Comparison of ENCODE assay signal across 8 cellular contexts in the genomic region with DNA sequence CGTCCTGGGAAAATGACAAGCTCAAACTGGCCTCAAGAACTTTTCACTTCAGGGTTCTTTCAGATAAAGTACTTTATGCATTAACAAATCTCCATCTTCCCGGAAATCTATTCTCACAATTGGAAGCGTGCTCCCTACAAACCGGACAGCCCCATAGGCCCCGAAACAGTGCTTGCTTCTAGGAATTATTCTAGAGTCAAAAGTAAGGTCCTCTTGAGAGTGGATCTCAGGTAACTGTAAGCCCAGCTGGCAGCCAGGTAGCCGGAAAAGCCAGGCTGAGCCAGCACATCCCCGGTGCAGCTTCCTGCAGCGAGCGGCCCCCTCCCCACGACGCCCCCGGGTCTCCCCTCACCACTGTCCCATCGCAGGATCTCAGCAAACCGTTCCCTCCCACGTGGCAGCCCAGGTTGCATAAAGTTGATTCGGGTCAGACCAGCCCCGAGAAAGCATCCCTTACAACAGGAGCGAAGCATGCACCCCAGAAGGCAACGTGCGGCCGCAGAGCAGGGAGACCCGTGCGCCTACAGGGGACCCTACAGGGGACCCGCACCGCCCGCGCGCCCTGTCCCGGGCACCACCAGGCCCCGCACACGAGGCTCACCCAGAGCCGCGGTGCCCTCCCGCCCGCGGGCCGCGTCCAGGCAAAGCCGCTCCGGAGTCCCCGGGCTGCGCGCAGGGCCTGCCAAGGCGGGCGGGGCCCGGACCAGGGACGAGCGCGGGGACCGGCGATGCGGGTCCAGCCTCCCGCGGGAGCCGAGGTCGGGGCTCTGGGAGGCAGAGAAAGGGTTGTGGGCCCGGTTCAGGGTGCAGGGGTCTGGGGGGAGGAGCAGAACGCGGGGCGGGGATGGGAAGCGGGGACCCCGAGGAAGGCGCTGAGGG. TPM values are rescaled to one million over a fixed set of nuclear protein-coding genes. Genes with fewer than 3 reads are reported as not detected.
DNase-seq lines count a peak whose midpoint lies in the region; ATAC-seq and TF ChIP-seq lines count a peak whose summit lies in the region.

No MANE protein-coding gene starts in this region.

- in situ Hi-C loops in transverse colon (cut with MboI; ENCODE audit: low pct_ligation_motif_present in 1 of 4, low pct_unique_long_range_greater_than_20kb in 1 of 4, low sequenced_read_pairs in 3 of 4), result no loop called here

- H3K9ac ChIP-seq in PC-3 (ENCODE audit: low read length) (peak overlapping the region; percentile 95), mesendoderm (ENCODE audit: low read length) (peak overlapping the region; percentile 60)

- POLR2A ChIA-PET in activated CD4-positive, alpha-beta T cell treated with anti-CD3 and anti-CD28 coated beads for 36 hours (lab: Charles Lee), result interaction anchor here (0.8 kb wide), 1 partner anchor 13 kb away, joined by 4 read pairs; no protein-coding TSS in a partner anchor
- POLR2A ChIA-PET in PC-3 (lab: Charles Lee; ENCODE audit: unreplicated experiment), result no interaction called here

- TF ChIP-seq POLR2A in transverse colon (IDR thresholded peaks at IDR 0.05), result no peak

- no peak overlapping the region for H4K5ac ChIP-seq in mesendoderm (ENCODE audit: low read length)

- H3K79me2 ChIP-seq in PC-3 (ENCODE audit: low read length) (peaks cover 55% of the 10 kb centered on the region), mesendoderm (ENCODE audit: control insufficient read depth, insufficient read depth, low read length) (peaks cover 51% of the 10 kb centered on the region)

- H3K36me3 Mint-ChIP-seq in activated CD4-positive, alpha-beta T cell treated with anti-CD3 and anti-CD28 coated beads for 36 hours (ENCODE audit: low read depth), result peaks cover 12% of the 10 kb centered on the region
- H3K36me3 Mint-ChIP-seq in dendritic cell treated with granulocyte-macrophage colony-stimulating factor and Interleukin-4, amounts not matched to agents 40 ng/mL and 50 ng/mL, for 4 days (ENCODE audit: low read depth), result peaks cover 49% of the 10 kb centered on the region

- peak overlapping the region; percentile 77 for H3K18ac ChIP-seq in mesendoderm (ENCODE audit: low read length)

- H3K27ac ChIP-seq in PC-3 (ENCODE audit: low read length) (peak overlapping the region; percentile 86), mesendoderm (ENCODE audit: low read depth, low read length) (no peak overlapping the region), transverse colon (peak overlapping the region; percentile 89 to 94 (median 91))

- TF ChIP-seq CTCF in PC-3 (conservative IDR thresholded peaks at IDR 0.05; ENCODE audit: low read depth, low read length) (no peak), transverse colon (IDR thresholded peaks at IDR 0.05) (no peak)

- H3K9me2 ChIP-seq in PC-3 (replicated peaks; ENCODE audit: low read length), result no peaks in the 10 kb centered on the region

- no peak for TF ChIP-seq EP300 in transverse colon (IDR thresholded peaks at IDR 0.05; ENCODE audit: low read depth)

- no peak overlapping the region for H4K8ac ChIP-seq in mesendoderm (ENCODE audit: low read depth, low read length)

- peaks cover 4% of the 10 kb centered on the region for H3F3A ChIP-seq in PC-3 (ENCODE audit: low read length, unreplicated experiment)

- H3K4me1 Mint-ChIP-seq in activated CD4-positive, alpha-beta T cell treated with anti-CD3 and anti-CD28 coated beads for 36 hours, result peaks cover 19% of the 10 kb centered on the region
- peaks cover 46% of the 10 kb centered on the region for H3K4me1 Mint-ChIP-seq in dendritic cell treated with granulocyte-macrophage colony-stimulating factor and Interleukin-4, amounts not matched to agents 40 ng/mL and 50 ng/mL, for 4 days (ENCODE audit: low read depth)

- peak overlapping the region; percentile 95 for H3K4me2 ChIP-seq in PC-3 (ENCODE audit: low read length)
- peak overlapping the region; percentile 71 for H3K4me2 ChIP-seq in mesendoderm (ENCODE audit: low read length)

- no peak overlapping the region for H2BK5ac ChIP-seq in mesendoderm (ENCODE audit: low read length)

- CTCF ChIA-PET in activated CD4-positive, alpha-beta T cell treated with anti-CD3 and anti-CD28 coated beads for 36 hours (lab: Charles Lee), result interaction anchor here (0.6 to 1.6 kb wide), 2 partner anchors 13 to 118 kb away, joined by 3 to 6 read pairs; no protein-coding TSS in a partner anchor
- CTCF ChIA-PET in PC-3 (lab: Charles Lee), result interaction anchor here (1.1 kb wide), 1 partner anchor 11 kb away, joined by 3 read pairs; no protein-coding TSS in a partner anchor

- peaks cover 36% of the 10 kb centered on the region for H3K4me1 ChIP-seq in PC-3 (ENCODE audit: insufficient read depth, low read length)
- H3K4me1 ChIP-seq in mesendoderm (ENCODE audit: control insufficient read depth, low read depth, low read length), result peaks cover 6% of the 10 kb centered on the region
- H3K4me1 ChIP-seq in transverse colon, result peaks cover 9 to 26% (median 18%) of the 10 kb centered on the region in 4 donors

- peak overlapping the region; percentile 90 for H3K4me3 ChIP-seq in PC-3 (ENCODE audit: low read length)
- H3K4me3 ChIP-seq in mesendoderm (ENCODE audit: low read length), result peak overlapping the region; percentile 84
- peak overlapping the region; percentile 77 to 99 (median 88) for H3K4me3 ChIP-seq in transverse colon

- peak overlapping the region; percentile 3; the same call in 1 of the 2 replicates for H2AFZ ChIP-seq in PC-3 (ENCODE audit: low read length)

- peak; percentile 42 for DNase-seq in activated CD4-positive, alpha-beta T cell treated with anti-CD3 and anti-CD28 coated beads for 36 hours
- DNase-seq in activated CD4-positive, alpha-beta T cell treated with anti-CD3 and anti-CD28 coated beads, Interleukin-2, amount 50 U/mL, for 1 hour, result no peak
- DNase-seq in PC-3 (no peak), mesendoderm (peak; percentile 29), transverse colon (peak; percentile 7)

- H3K36me3 ChIP-seq in PC-3 (ENCODE audit: low read depth, low read length) (peaks cover 34% of the 10 kb centered on the region), mesendoderm (ENCODE audit: control insufficient read depth, insufficient read depth, low read length) (peaks cover 4% of the 10 kb centered on the region), transverse colon (no peaks in the 10 kb centered on the region)

- peak overlapping the region; percentile 1 for H3K4ac ChIP-seq in mesendoderm (ENCODE audit: low read depth, low read length)

- no peaks in the 10 kb centered on the region for H3K9me3 ChIP-seq in PC-3 (ENCODE audit: low read length)
- H3K9me3 ChIP-seq in transverse colon, result no peaks in the 10 kb centered on the region

- peak overlapping the region; percentile 82 for H3K4me3 Mint-ChIP-seq in activated CD4-positive, alpha-beta T cell treated with anti-CD3 and anti-CD28 coated beads for 36 hours
- H3K4me3 Mint-ChIP-seq in dendritic cell treated with granulocyte-macrophage colony-stimulating factor and Interleukin-4, amounts not matched to agents 40 ng/mL and 50 ng/mL, for 4 days, result peak overlapping the region; percentile 83

- TSS peak; percentile 52 for BruUV-seq in PC-3 (replicated peaks; lab: Mats Ljungman, UMichigan)

- H2BK120ac ChIP-seq in mesendoderm (ENCODE audit: low read depth, low read length), result peak overlapping the region; percentile 47

- no peak overlapping the region for H2BK15ac ChIP-seq in mesendoderm (replicated peaks; ENCODE audit: low read depth)

- peak overlapping the region; percentile 75 for H3K56ac ChIP-seq in mesendoderm (ENCODE audit: low read length)

- peak; percentile 10 for ATAC-seq in activated CD4-positive, alpha-beta T cell treated with anti-CD3 and anti-CD28 coated beads for 36 hours
- ATAC-seq in PC-3, result peak; percentile 23
- no peak for ATAC-seq in GM18520 (IDR thresholded peaks at IDR 0.05; ENCODE audit: unreplicated experiment)
- ATAC-seq in HG03045 (IDR thresholded peaks at IDR 0.05; ENCODE audit: unreplicated experiment), result no peak

- no peaks in the 10 kb centered on the region for H3K27me3 Mint-ChIP-seq in activated CD4-positive, alpha-beta T cell treated with anti-CD3 and anti-CD28 coated beads for 36 hours
- peaks cover 2% of the 10 kb centered on the region for H3K27me3 Mint-ChIP-seq in dendritic cell treated with granulocyte-macrophage colony-stimulating factor and Interleukin-4, amounts not matched to agents 40 ng/mL and 50 ng/mL, for 4 days

- peaks cover 11% of the 10 kb centered on the region for H4K20me1 ChIP-seq in PC-3 (ENCODE audit: low read length)

- peak overlapping the region; percentile 85 for H3K23ac ChIP-seq in mesendoderm (ENCODE audit: low read length)

- H2AK5ac ChIP-seq in mesendoderm (ENCODE audit: low read length), result no peak overlapping the region

- no peaks in the 10 kb centered on the region for H3K9me3 Mint-ChIP-seq in activated CD4-positive, alpha-beta T cell treated with anti-CD3 and anti-CD28 coated beads for 36 hours (ENCODE audit: low read depth)
- no peaks in the 10 kb centered on the region for H3K9me3 Mint-ChIP-seq in dendritic cell treated with granulocyte-macrophage colony-stimulating factor and Interleukin-4, amounts not matched to agents 40 ng/mL and 50 ng/mL, for 4 days

- H3K27ac Mint-ChIP-seq in activated CD4-positive, alpha-beta T cell treated with anti-CD3 and anti-CD28 coated beads for 36 hours, result peak overlapping the region; percentile 49
- peak overlapping the region; percentile 67 for H3K27ac Mint-ChIP-seq in dendritic cell treated with granulocyte-macrophage colony-stimulating factor and Interleukin-4, amounts not matched to agents 40 ng/mL and 50 ng/mL, for 4 days

- H3K27me3 ChIP-seq in PC-3 (ENCODE audit: low read length), result no peaks in the 10 kb centered on the region
- no peaks in the 10 kb centered on the region for H3K27me3 ChIP-seq in mesendoderm (ENCODE audit: insufficient read depth, low read length, poor library complexity)
- H3K27me3 ChIP-seq in transverse colon, result no peaks in the 10 kb centered on the region

- WGBS in mesendoderm (ENCODE audit: extremely low coverage, insufficient coverage, low lambda C conversion rate), result no CpG with 5 or more reads among the region's 63 CpGs
- 24% methylated on average over 19 of the region's 63 CpGs; no CpG with 5 or more reads in 1 of the 2 donors for WGBS in transverse colon (ENCODE audit: low coverage in 1 of 2), 2 donors

- intact Hi-C loops in activated CD4-positive, alpha-beta T cell treated with anti-CD3 and anti-CD28 coated beads for 36 hours (cut with DNase I, micrococcal nuclease), result loop anchor here (1.0 to 5.0 kb wide), 9 partner anchors 34 to 1306 kb away; partner anchors contain the start of genes CCDC127 (in 1 of the 2), SDHA (in 1 of the 2), TERT (in 1 of the 2) and ZDHHC11B (in 1 of the 2)
- intact Hi-C loops in PC-3 (cut with micrococcal nuclease), result loop anchor here (5.0 kb wide), 1 partner anchor 34 kb away; no protein-coding TSS in a partner anchor
- intact Hi-C loops in dendritic cell treated with granulocyte-macrophage colony-stimulating factor and Interleukin-4, amounts not matched to agents 40 ng/mL and 50 ng/mL, for 4 days (cut with micrococcal nuclease), result loop anchor here (2.0 kb wide), 1 partner anchor 16 kb away; no protein-coding TSS in a partner anchor
- intact Hi-C loops in transverse colon (cut with DNase I; ENCODE audit: low total_unique reads), result no loop called here

- peaks cover 11% of the 10 kb centered on the region for H3K79me1 ChIP-seq in mesendoderm (ENCODE audit: low read length)

RNA-seq across cellular contexts. Expression of gene LPCAT1, which starts 0.9 kb away (rescaled TPM):
- total RNA-seq in activated CD4-positive, alpha-beta T cell treated with anti-CD3 and anti-CD28 coated beads for 36 hours, result 10 to 100 TPM; 42.5 to 54.5 TPM
- total RNA-seq in PC-3 (2014; rRNA removed), result 121 and 144 TPM in 2 replicates
- polyA plus RNA-seq in mesendoderm (2013, experiment 1 of 2), result 135 TPM
- 132 TPM for polyA plus RNA-seq in mesendoderm (2013, experiment 2 of 2)
- 10 to 100 TPM in 3 of 4 donors, 1 to 10 TPM in 1; 10.0 to 50.5 (median 21.0) TPM for total RNA-seq in transverse colon

Comparison
In these comparisons a context has a peak if more than half of its experiments do, and no peak if none do; other contexts are left out.
1. DNase-seq: peak in activated CD4-positive, alpha-beta T cell treated with anti-CD3 and anti-CD28 coated beads for 36 hours (single experiment), mesendoderm (single experiment) and transverse colon (single experiment); none in activated CD4-positive, alpha-beta T cell treated with anti-CD3 and anti-CD28 coated beads, Interleukin-2, amount 50 U/mL, for 1 hour (single experiment) and PC-3 (single experiment).
2. ATAC-seq: peak in activated CD4-positive, alpha-beta T cell treated with anti-CD3 and anti-CD28 coated beads for 36 hours (single experiment) and PC-3 (single experiment); none in GM18520 (single experiment) and HG03045 (single experiment).
3. Peak in every context shown above with its lines, with median percentiles within 50 percentile points of each other: H3K4me3 ChIP-seq.